Comparison of ENCODE assay signal across 15 cellular contexts in the genomic region with DNA sequence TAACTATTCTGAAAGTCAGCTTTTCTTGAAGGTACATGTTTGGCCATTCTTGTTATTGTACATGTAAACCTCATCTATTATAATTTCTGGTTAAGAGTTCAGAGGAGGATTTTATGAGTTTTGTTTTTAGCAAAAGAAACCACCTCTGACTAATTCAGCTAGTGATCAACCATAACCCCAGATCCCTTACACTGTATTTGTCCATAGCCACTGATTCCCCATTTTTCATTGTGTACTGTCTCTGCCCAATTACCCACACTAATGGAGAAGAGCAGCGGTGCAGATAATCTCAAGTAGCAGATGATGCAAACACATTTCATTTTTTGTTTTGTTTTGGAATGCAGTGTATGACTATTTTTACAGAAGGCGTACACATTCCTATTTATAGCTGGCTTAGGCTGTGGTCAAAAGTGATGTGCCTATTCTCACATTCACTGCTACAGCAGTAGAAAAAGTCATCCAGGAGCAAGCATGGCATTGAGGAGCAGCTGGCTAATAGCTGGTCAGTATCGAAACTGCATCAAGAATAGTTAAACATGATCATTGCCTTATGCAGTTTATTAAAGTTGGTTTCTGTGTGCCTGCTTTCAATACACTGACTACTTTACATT.
DNase-seq lines count a peak whose midpoint lies in the region; ATAC-seq and TF ChIP-seq lines count a peak whose summit lies in the region.
"Had no signal": no experiment of that assay in that cellular context is flagged by ENCODE, and none has a peak within 500 bp of the region (broad histone marks: within the 10 kb centered on the region; RNA-seq: fewer than 3 reads in every experiment).

No MANE protein-coding gene starts in this region.

- H3K4me1 ChIP-seq in upper lobe of right lung = no peaks in the 10 kb centered on the region
- H3K4me1 ChIP-seq: thyroid gland had no signal

- TF ChIP-seq CTCF in upper lobe of right lung (IDR thresholded peaks at IDR 0.05) = no peak

- H3K27ac ChIP-seq in upper lobe of right lung = no peak overlapping the region
- H3K27ac ChIP-seq: thyroid gland had no signal

- intact Hi-C loops in upper lobe of right lung (cut with DNase I) = no loop called here
- intact Hi-C loops in left colon (cut with DNase I, micrococcal nuclease) = no loop called here

- H3K36me3 ChIP-seq in upper lobe of right lung = no peaks in the 10 kb centered on the region
- H3K36me3 ChIP-seq: thyroid gland had no signal

- no peak overlapping the region for H3K4me3 ChIP-seq in upper lobe of right lung
- H3K4me3 ChIP-seq: thyroid gland had no signal

- no peaks in the 10 kb centered on the region for H3K27me3 ChIP-seq in upper lobe of right lung
- H3K27me3 ChIP-seq: thyroid gland had no signal

- no peaks in the 10 kb centered on the region for H3K9me3 ChIP-seq in upper lobe of right lung
- H3K9me3 ChIP-seq: thyroid gland had no signal

- ATAC-seq in GM18498 (IDR thresholded peaks at IDR 0.05; ENCODE audit: unreplicated experiment) (peak; percentile 80), GM21360 (IDR thresholded peaks at IDR 0.05; ENCODE audit: unreplicated experiment) (peak; percentile 73), HG03097 (IDR thresholded peaks at IDR 0.05; ENCODE audit: low FRiP score, unreplicated experiment) (peak; percentile 56), upper lobe of right lung (no peak), left colon (no peak), left lobe of liver (no peak)
- ATAC-seq: effector memory CD8-positive, alpha-beta T cell; SK-N-SH treated with all-trans-retinoic acid at 6 μM for 48 hours had no signal

- DNase-seq in amniotic epithelial cell (ENCODE audit: low read depth) (peak; percentile 25), NCI-H345 (lab: John Stamatoyannopoulos, UW) (no peak), upper lobe of right lung (no peak), left colon (no peak), left lobe of liver (ENCODE audit: low spot score) (no peak)
- DNase-seq: activated CD4-positive, alpha-beta T cell treated with anti-CD3 and anti-CD28 coated beads, Interleukin-2, amount 50 U/mL, for 4 hours; CD4-positive, alpha-beta memory T cell; effector memory CD8-positive, alpha-beta T cell; NCI-H1930; nucleus accumbens; thyroid gland had no signal

Comparison
In these comparisons a context has a peak if more than half of its experiments do, and no peak if none do; other contexts are left out.
1. ATAC-seq: peak in GM18498 (single experiment), GM21360 (single experiment) and HG03097 (single experiment); none in upper lobe of right lung (single experiment), left colon (single experiment) and left lobe of liver (single experiment).